In genomic region chr6:136067731-136068341, GRCh38 we compare ENCODE assay signal across 13 cellular contexts.
DNase-seq lines count a peak whose midpoint lies in the region; ATAC-seq and TF ChIP-seq lines count a peak whose summit lies in the region.
"Had no signal": no experiment of that assay in that cellular context is flagged by ENCODE, and none has a peak within 500 bp of the region (broad histone marks: within the 10 kb centered on the region; RNA-seq: fewer than 3 reads in every experiment).

No MANE protein-coding gene starts in this region.

- POLR2A ChIA-PET in CD8-positive, alpha-beta memory T cell (lab: Charles Lee) = no interaction called here

- H4K91ac ChIP-seq in H9 (ENCODE audit: insufficient read length, low read depth, low read length) = no peak overlapping the region

- CTCF ChIA-PET in CD8-positive, alpha-beta memory T cell (lab: Charles Lee) = no interaction called here

- no peak overlapping the region for H3K4ac ChIP-seq in H9 (ENCODE audit: low read depth, low read length)

- peak overlapping the region; percentile 78 for H3K18ac ChIP-seq in H9 (ENCODE audit: insufficient read length, low read depth, low read length)

- no peak overlapping the region for H2BK120ac ChIP-seq in H9 (ENCODE audit: low read depth, low read length, poor library complexity, severe bottlenecking)

- DNase-seq in H9 (peak; percentile 63), astrocyte of the hippocampus (ENCODE audit: low read depth, low spot score) (peak; percentile 96), left ventricle myocardium superior (no peak), retinal pigment epithelial cell (ENCODE audit: low read depth) (peak; percentile 99), NCI-H524 treated with DMSO at 0.1 percent for 48 hours (lab: John Stamatoyannopoulos, UW) (no peak)
- DNase-seq in CD8-positive, alpha-beta memory T cell = no peak
- no peak for DNase-seq in activated T-helper 1 cell treated with anti-CD3 and anti-CD28 coated beads, Interleukin-12 subunit alpha, Interleukin-12 subunit beta, Interleukin-2, Interleukin-4 antibody, amounts not matched to agents 30 ng/mL and 10 ng/mL and 1 ng/mL, durations not matched to agents 14 hours and 24 hours and 36 hours (ENCODE audit: low spot score)
- DNase-seq: DMS53; effector memory CD8-positive, alpha-beta T cell; NCI-H69; stimulated activated CD4-positive, alpha-beta T cell treated with anti-CD3 and anti-CD28 coated beads, Interleukin-2, amount 100 ng/mL, for 48 hours; uterus had no signal

- no peak overlapping the region for H3K4me3 ChIP-seq in retinal pigment epithelial cell (ENCODE audit: low read length)
- no peak overlapping the region for H3K4me3 ChIP-seq in CD8-positive, alpha-beta memory T cell (ENCODE audit: low read length)
- H3K4me3 ChIP-seq: uterus had no signal

- H2AFZ ChIP-seq in H9 (ENCODE audit: low read length) = no peak overlapping the region

- no peaks in the 10 kb centered on the region for H3K79me1 ChIP-seq in H9 (ENCODE audit: insufficient read depth, low read depth, low read length, poor library complexity, severe bottlenecking)

- ATAC-seq in left ventricle myocardium superior = peak; percentile 36
- no peak for ATAC-seq in HG03442 (IDR thresholded peaks at IDR 0.05; ENCODE audit: unreplicated experiment)
- ATAC-seq: effector memory CD8-positive, alpha-beta T cell had no signal

- H3K27ac Mint-ChIP-seq in H9 = peak overlapping the region; percentile 69 to 97 (median 96); a peak in 6 of 7 replicates
- no peak overlapping the region for H3K27ac Mint-ChIP-seq in CD8-positive, alpha-beta memory T cell
- H3K27ac Mint-ChIP-seq in activated T-helper 1 cell treated with anti-CD3 and anti-CD28 coated beads, Interleukin-12 subunit alpha, Interleukin-12 subunit beta, Interleukin-2, Interleukin-4 antibody, amounts not matched to agents 30 ng/mL and 10 ng/mL and 1 ng/mL, durations not matched to agents 14 hours and 24 hours and 36 hours = no peak overlapping the region
- H3K27ac Mint-ChIP-seq: effector memory CD8-positive, alpha-beta T cell had no signal

- no CpG with 5 or more reads among the region's 10 CpGs for WGBS in H9 (ENCODE audit: extremely low coverage, insufficient read length, low lambda C conversion rate)

- H4K20me1 ChIP-seq in H9 (ENCODE audit: control insufficient read depth, insufficient read depth, insufficient read length) = no peaks in the 10 kb centered on the region

- H3K36me3 Mint-ChIP-seq in H9 (ENCODE audit: insufficient read depth in 1 of 3, low read depth in 3 of 3) = no peaks in the 10 kb centered on the region; a peak in 1 of 7 replicates
- H3K36me3 Mint-ChIP-seq in CD8-positive, alpha-beta memory T cell = no peaks in the 10 kb centered on the region
- H3K36me3 Mint-ChIP-seq in activated T-helper 1 cell treated with anti-CD3 and anti-CD28 coated beads, Interleukin-12 subunit alpha, Interleukin-12 subunit beta, Interleukin-2, Interleukin-4 antibody, amounts not matched to agents 30 ng/mL and 10 ng/mL and 1 ng/mL, durations not matched to agents 14 hours and 24 hours and 36 hours (ENCODE audit: low read depth) = no peaks in the 10 kb centered on the region

- no peaks in the 10 kb centered on the region for H3K23me2 ChIP-seq in H9 (ENCODE audit: insufficient read length, low read depth, low read length, poor library complexity, severe bottlenecking)

- H3K27me3 ChIP-seq in H9 (ENCODE audit: insufficient read depth, low read length) = no peaks in the 10 kb centered on the region
- no peaks in the 10 kb centered on the region for H3K27me3 ChIP-seq in CD8-positive, alpha-beta memory T cell (ENCODE audit: insufficient read depth, low read length, poor library complexity, severe bottlenecking)
- H3K27me3 ChIP-seq: uterus had no signal

- H3K14ac ChIP-seq in H9 (ENCODE audit: insufficient read depth, low read length) = no peak overlapping the region; the same call in 1 of the 2 replicates

- H2BK5ac ChIP-seq in H9 (ENCODE audit: insufficient read length, low read length) = no peak overlapping the region

- H3K9me3 ChIP-seq in H9 (ENCODE audit: control insufficient read depth, low read depth, low read length) = no peaks in the 10 kb centered on the region
- H3K9me3 ChIP-seq in CD8-positive, alpha-beta memory T cell (ENCODE audit: low read length) = no peaks in the 10 kb centered on the region
- H3K9me3 ChIP-seq: uterus had no signal

- H3K36me3 ChIP-seq in CD8-positive, alpha-beta memory T cell (ENCODE audit: insufficient read depth, low read length) = no peaks in the 10 kb centered on the region
- H3K36me3 ChIP-seq: uterus had no signal

- intact Hi-C loops in left ventricle myocardium superior (cut with micrococcal nuclease) = no loop called here
- intact Hi-C loops in activated T-helper 1 cell treated with anti-CD3 and anti-CD28 coated beads, Interleukin-12 subunit alpha, Interleukin-12 subunit beta, Interleukin-2, Interleukin-4 antibody, amounts not matched to agents 30 ng/mL and 10 ng/mL and 1 ng/mL, durations not matched to agents 14 hours and 24 hours and 36 hours (cut with micrococcal nuclease) = no loop called here

- H2AK5ac ChIP-seq in H9 (ENCODE audit: insufficient read length, low read length) = no peak overlapping the region

- H3K27ac ChIP-seq in H9 (ENCODE audit: insufficient read length, low read depth, low read length) = no peak overlapping the region
- no peak overlapping the region for H3K27ac ChIP-seq in CD8-positive, alpha-beta memory T cell (ENCODE audit: low read depth, low read length)

- peaks cover 4% of the 10 kb centered on the region; the same call in 1 of the 2 replicates for H3K4me1 ChIP-seq in H9 (ENCODE audit: insufficient read depth, low read length)
- no peaks in the 10 kb centered on the region for H3K4me1 ChIP-seq in CD8-positive, alpha-beta memory T cell (ENCODE audit: insufficient read depth, low read length)
- H3K4me1 ChIP-seq: uterus had no signal

- no peak overlapping the region for H4K8ac ChIP-seq in H9 (replicated peaks; ENCODE audit: insufficient read length, low read depth, low read length)

- H4K5ac ChIP-seq in H9 (ENCODE audit: insufficient read length, low read depth, low read length) = no peak overlapping the region

- H3K4me2 ChIP-seq in H9 (ENCODE audit: insufficient read depth, insufficient read length, low read length) = no peak overlapping the region

- TF ChIP-seq CTCF in H9 (conservative IDR thresholded peaks at IDR 0.05) (no peak), retinal pigment epithelial cell (conservative IDR thresholded peaks at IDR 0.05; ENCODE audit: low read depth, low read length) (no peak)

- peak overlapping the region; percentile 75 for H2BK20ac ChIP-seq in H9 (ENCODE audit: low read depth, low read length, poor library complexity, severe bottlenecking)

- no peaks in the 10 kb centered on the region for H3K9me3 Mint-ChIP-seq in H9
- H3K9me3 Mint-ChIP-seq in CD8-positive, alpha-beta memory T cell = peaks cover 0 to 3% (median 0%) of the 10 kb centered on the region in 5 donors
- H3K9me3 Mint-ChIP-seq in activated T-helper 1 cell treated with anti-CD3 and anti-CD28 coated beads, Interleukin-12 subunit alpha, Interleukin-12 subunit beta, Interleukin-2, Interleukin-4 antibody, amounts not matched to agents 30 ng/mL and 10 ng/mL and 1 ng/mL, durations not matched to agents 14 hours and 24 hours and 36 hours = no peaks in the 10 kb centered on the region
- H3K9me3 Mint-ChIP-seq: effector memory CD8-positive, alpha-beta T cell had no signal

- no peak overlapping the region for H3K56ac ChIP-seq in H9 (ENCODE audit: insufficient read length, low read depth, low read length)

- H3K23ac ChIP-seq in H9 (ENCODE audit: insufficient read length, low read depth, low read length) = no peak overlapping the region

- no peaks in the 10 kb centered on the region for H3K27me3 Mint-ChIP-seq in H9 (ENCODE audit: low read depth)
- peaks cover 0 to 7% of the 10 kb centered on the region in 2 donors for H3K27me3 Mint-ChIP-seq in CD8-positive, alpha-beta memory T cell
- peaks cover 2% of the 10 kb centered on the region for H3K27me3 Mint-ChIP-seq in activated T-helper 1 cell treated with anti-CD3 and anti-CD28 coated beads, Interleukin-12 subunit alpha, Interleukin-12 subunit beta, Interleukin-2, Interleukin-4 antibody, amounts not matched to agents 30 ng/mL and 10 ng/mL and 1 ng/mL, durations not matched to agents 14 hours and 24 hours and 36 hours (ENCODE audit: insufficient read depth)

- no peak overlapping the region for H2BK15ac ChIP-seq in H9 (ENCODE audit: low read depth, low read length)

- peak overlapping the region; percentile 91 for H2BK12ac ChIP-seq in H9 (ENCODE audit: insufficient read length, low read depth, low read length)

- no peak overlapping the region for H3K4me3 Mint-ChIP-seq in H9
- no peak overlapping the region for H3K4me3 Mint-ChIP-seq in CD8-positive, alpha-beta memory T cell
- no peak overlapping the region for H3K4me3 Mint-ChIP-seq in activated T-helper 1 cell treated with anti-CD3 and anti-CD28 coated beads, Interleukin-12 subunit alpha, Interleukin-12 subunit beta, Interleukin-2, Interleukin-4 antibody, amounts not matched to agents 30 ng/mL and 10 ng/mL and 1 ng/mL, durations not matched to agents 14 hours and 24 hours and 36 hours
- H3K4me3 Mint-ChIP-seq: effector memory CD8-positive, alpha-beta T cell had no signal

- no peak overlapping the region for H3T11ph ChIP-seq in H9 (ENCODE audit: low read length)

- H3K9ac ChIP-seq in H9 (ENCODE audit: extremely low read depth, insufficient read length, low read length) = no peak overlapping the region

- H3K4me1 Mint-ChIP-seq in H9 = peaks cover 15% of the 10 kb centered on the region in 2 experiments
- H3K4me1 Mint-ChIP-seq in CD8-positive, alpha-beta memory T cell = no peaks in the 10 kb centered on the region
- H3K4me1 Mint-ChIP-seq in activated T-helper 1 cell treated with anti-CD3 and anti-CD28 coated beads, Interleukin-12 subunit alpha, Interleukin-12 subunit beta, Interleukin-2, Interleukin-4 antibody, amounts not matched to agents 30 ng/mL and 10 ng/mL and 1 ng/mL, durations not matched to agents 14 hours and 24 hours and 36 hours (ENCODE audit: low read depth) = no peaks in the 10 kb centered on the region

- H3K79me2 ChIP-seq in H9 (ENCODE audit: insufficient read depth, low read length) = no peaks in the 10 kb centered on the region

Comparison
In these comparisons a context has a peak if more than half of its experiments do, and no peak if none do; other contexts are left out.
1. DNase-seq: peak in H9 (single experiment), astrocyte of the hippocampus (single experiment) and retinal pigment epithelial cell (single experiment); none in left ventricle myocardium superior (single experiment), NCI-H524 treated with DMSO at 0.1 percent for 48 hours (single experiment), CD8-positive, alpha-beta memory T cell (0 of 5) and activated T-helper 1 cell treated with anti-CD3 and anti-CD28 coated beads, Interleukin-12 subunit alpha, Interleukin-12 subunit beta, Interleukin-2, Interleukin-4 antibody, amounts not matched to agents 30 ng/mL and 10 ng/mL and 1 ng/mL, durations not matched to agents 14 hours and 24 hours and 36 hours (single experiment).
2. H3K27ac Mint-ChIP-seq: peak in H9 (3 of 3); none in CD8-positive, alpha-beta memory T cell (0 of 8) and activated T-helper 1 cell treated with anti-CD3 and anti-CD28 coated beads, Interleukin-12 subunit alpha, Interleukin-12 subunit beta, Interleukin-2, Interleukin-4 antibody, amounts not matched to agents 30 ng/mL and 10 ng/mL and 1 ng/mL, durations not matched to agents 14 hours and 24 hours and 36 hours (single experiment).